Comparison of ENCODE assay signal across 8 cellular contexts in genomic region chr14:67940894-67941455, GRCh38.
DNase-seq lines count a peak whose midpoint lies in the region; ATAC-seq and TF ChIP-seq lines count a peak whose summit lies in the region.

No MANE protein-coding gene starts in this region.

- H3K27ac ChIP-seq in VCaP, result peak overlapping the region; percentile 99

- no peaks in the 10 kb centered on the region for H3K9me3 Mint-ChIP-seq in activated naive CD8-positive, alpha-beta T cell treated with anti-CD3 and anti-CD28 coated beads for 36 hours

- no peak overlapping the region for H3K27ac Mint-ChIP-seq in activated naive CD8-positive, alpha-beta T cell treated with anti-CD3 and anti-CD28 coated beads for 36 hours

- no peak for TF ChIP-seq CTCF in VCaP (conservative IDR thresholded peaks at IDR 0.05)
- no peak for TF ChIP-seq CTCF in retinal pigment epithelial cell (conservative IDR thresholded peaks at IDR 0.05; ENCODE audit: low read depth, low read length)

- H3K36me3 Mint-ChIP-seq in activated naive CD8-positive, alpha-beta T cell treated with anti-CD3 and anti-CD28 coated beads for 36 hours, result no peaks in the 10 kb centered on the region

- no peaks in the 10 kb centered on the region for H3K27me3 Mint-ChIP-seq in activated naive CD8-positive, alpha-beta T cell treated with anti-CD3 and anti-CD28 coated beads for 36 hours

- H3K4me3 ChIP-seq in retinal pigment epithelial cell (ENCODE audit: low read length), result no peak overlapping the region

- H3K4me1 Mint-ChIP-seq in activated naive CD8-positive, alpha-beta T cell treated with anti-CD3 and anti-CD28 coated beads for 36 hours, result peaks cover 9% of the 10 kb centered on the region

- peak; percentile 36 for DNase-seq in ELF-1 (ENCODE audit: low read depth, low spot score)
- no peak for DNase-seq in Right ventricle myocardium superior
- peak; percentile 92 for DNase-seq in retinal pigment epithelial cell (ENCODE audit: low read depth)
- no peak for DNase-seq in NCI-H1417 (lab: John Stamatoyannopoulos, UW)
- DNase-seq in islet precursor cell, result no peak
- no peak for DNase-seq in activated naive CD8-positive, alpha-beta T cell treated with anti-CD3 and anti-CD28 coated beads for 36 hours
- DNase-seq in stimulated activated CD4-positive, alpha-beta T cell treated with anti-CD3 and anti-CD28 coated beads, Interleukin-4, amount 100 ng/mL, for 24 hours, result no peak

- H3K4me3 Mint-ChIP-seq in activated naive CD8-positive, alpha-beta T cell treated with anti-CD3 and anti-CD28 coated beads for 36 hours, result no peak overlapping the region

- peak; percentile 77 for ATAC-seq in Right ventricle myocardium superior (ENCODE audit: poor library complexity)

- intact Hi-C loops in Right ventricle myocardium superior (cut with DNase I), result loop anchor here (5.0 kb wide), 1 partner anchor 306 kb away; no protein-coding TSS in a partner anchor

Comparison
In these comparisons a context has a peak if more than half of its experiments do, and no peak if none do; other contexts are left out.
1. DNase-seq: peak in ELF-1 (single experiment) and retinal pigment epithelial cell (single experiment); none in Right ventricle myocardium superior (single experiment), NCI-H1417 (0 of 3), islet precursor cell (single experiment), activated naive CD8-positive, alpha-beta T cell treated with anti-CD3 and anti-CD28 coated beads for 36 hours (single experiment) and stimulated activated CD4-positive, alpha-beta T cell treated with anti-CD3 and anti-CD28 coated beads, Interleukin-4, amount 100 ng/mL, for 24 hours (single experiment).